In the genomic region with DNA sequence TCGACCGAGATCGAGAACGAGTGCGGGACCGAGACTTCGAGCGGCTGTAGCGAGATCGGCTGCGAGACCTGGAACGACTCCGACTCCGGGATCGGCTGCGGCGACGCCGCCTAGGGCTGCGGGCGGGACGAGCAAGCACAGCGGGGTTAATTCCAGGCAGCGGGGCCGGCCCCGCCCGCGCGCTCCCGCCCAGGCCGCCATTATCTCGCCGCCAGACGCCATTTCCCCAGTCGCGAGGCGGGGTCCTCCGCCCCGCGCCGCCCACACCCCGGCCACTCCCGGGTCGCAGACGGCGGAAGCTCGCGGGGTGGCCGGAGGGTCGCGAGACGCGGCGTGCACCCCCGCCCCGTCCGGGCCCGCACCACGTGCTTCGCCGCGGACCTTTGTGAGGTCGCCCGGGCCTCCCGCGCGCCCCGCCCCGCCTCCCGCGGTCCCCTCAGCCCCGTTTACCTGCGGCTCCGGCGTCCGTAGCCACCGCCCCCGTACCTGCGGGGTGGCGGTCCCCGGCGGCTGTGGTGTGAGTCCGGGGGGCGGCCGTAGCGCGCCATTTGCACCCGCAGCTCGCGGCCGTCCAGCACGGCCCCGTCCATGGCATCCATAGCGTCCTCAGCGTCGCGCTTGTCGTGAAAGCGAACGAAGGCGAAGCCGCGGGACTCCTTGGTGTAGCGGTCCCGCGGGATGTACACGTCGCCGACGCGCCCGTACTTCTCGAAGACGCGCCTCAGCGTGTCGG, we compare ENCODE assay signal across 1 cellular context.
TF ChIP-seq lines count a peak whose summit lies in the region.

No MANE protein-coding gene starts in this region.

TF ChIP-seq in K562, 482 proteins besides CTCF, POLR2A, EP300 and RAD21 (continued from another document and continues in another):
- TF ChIP-seq, protein P1, sequence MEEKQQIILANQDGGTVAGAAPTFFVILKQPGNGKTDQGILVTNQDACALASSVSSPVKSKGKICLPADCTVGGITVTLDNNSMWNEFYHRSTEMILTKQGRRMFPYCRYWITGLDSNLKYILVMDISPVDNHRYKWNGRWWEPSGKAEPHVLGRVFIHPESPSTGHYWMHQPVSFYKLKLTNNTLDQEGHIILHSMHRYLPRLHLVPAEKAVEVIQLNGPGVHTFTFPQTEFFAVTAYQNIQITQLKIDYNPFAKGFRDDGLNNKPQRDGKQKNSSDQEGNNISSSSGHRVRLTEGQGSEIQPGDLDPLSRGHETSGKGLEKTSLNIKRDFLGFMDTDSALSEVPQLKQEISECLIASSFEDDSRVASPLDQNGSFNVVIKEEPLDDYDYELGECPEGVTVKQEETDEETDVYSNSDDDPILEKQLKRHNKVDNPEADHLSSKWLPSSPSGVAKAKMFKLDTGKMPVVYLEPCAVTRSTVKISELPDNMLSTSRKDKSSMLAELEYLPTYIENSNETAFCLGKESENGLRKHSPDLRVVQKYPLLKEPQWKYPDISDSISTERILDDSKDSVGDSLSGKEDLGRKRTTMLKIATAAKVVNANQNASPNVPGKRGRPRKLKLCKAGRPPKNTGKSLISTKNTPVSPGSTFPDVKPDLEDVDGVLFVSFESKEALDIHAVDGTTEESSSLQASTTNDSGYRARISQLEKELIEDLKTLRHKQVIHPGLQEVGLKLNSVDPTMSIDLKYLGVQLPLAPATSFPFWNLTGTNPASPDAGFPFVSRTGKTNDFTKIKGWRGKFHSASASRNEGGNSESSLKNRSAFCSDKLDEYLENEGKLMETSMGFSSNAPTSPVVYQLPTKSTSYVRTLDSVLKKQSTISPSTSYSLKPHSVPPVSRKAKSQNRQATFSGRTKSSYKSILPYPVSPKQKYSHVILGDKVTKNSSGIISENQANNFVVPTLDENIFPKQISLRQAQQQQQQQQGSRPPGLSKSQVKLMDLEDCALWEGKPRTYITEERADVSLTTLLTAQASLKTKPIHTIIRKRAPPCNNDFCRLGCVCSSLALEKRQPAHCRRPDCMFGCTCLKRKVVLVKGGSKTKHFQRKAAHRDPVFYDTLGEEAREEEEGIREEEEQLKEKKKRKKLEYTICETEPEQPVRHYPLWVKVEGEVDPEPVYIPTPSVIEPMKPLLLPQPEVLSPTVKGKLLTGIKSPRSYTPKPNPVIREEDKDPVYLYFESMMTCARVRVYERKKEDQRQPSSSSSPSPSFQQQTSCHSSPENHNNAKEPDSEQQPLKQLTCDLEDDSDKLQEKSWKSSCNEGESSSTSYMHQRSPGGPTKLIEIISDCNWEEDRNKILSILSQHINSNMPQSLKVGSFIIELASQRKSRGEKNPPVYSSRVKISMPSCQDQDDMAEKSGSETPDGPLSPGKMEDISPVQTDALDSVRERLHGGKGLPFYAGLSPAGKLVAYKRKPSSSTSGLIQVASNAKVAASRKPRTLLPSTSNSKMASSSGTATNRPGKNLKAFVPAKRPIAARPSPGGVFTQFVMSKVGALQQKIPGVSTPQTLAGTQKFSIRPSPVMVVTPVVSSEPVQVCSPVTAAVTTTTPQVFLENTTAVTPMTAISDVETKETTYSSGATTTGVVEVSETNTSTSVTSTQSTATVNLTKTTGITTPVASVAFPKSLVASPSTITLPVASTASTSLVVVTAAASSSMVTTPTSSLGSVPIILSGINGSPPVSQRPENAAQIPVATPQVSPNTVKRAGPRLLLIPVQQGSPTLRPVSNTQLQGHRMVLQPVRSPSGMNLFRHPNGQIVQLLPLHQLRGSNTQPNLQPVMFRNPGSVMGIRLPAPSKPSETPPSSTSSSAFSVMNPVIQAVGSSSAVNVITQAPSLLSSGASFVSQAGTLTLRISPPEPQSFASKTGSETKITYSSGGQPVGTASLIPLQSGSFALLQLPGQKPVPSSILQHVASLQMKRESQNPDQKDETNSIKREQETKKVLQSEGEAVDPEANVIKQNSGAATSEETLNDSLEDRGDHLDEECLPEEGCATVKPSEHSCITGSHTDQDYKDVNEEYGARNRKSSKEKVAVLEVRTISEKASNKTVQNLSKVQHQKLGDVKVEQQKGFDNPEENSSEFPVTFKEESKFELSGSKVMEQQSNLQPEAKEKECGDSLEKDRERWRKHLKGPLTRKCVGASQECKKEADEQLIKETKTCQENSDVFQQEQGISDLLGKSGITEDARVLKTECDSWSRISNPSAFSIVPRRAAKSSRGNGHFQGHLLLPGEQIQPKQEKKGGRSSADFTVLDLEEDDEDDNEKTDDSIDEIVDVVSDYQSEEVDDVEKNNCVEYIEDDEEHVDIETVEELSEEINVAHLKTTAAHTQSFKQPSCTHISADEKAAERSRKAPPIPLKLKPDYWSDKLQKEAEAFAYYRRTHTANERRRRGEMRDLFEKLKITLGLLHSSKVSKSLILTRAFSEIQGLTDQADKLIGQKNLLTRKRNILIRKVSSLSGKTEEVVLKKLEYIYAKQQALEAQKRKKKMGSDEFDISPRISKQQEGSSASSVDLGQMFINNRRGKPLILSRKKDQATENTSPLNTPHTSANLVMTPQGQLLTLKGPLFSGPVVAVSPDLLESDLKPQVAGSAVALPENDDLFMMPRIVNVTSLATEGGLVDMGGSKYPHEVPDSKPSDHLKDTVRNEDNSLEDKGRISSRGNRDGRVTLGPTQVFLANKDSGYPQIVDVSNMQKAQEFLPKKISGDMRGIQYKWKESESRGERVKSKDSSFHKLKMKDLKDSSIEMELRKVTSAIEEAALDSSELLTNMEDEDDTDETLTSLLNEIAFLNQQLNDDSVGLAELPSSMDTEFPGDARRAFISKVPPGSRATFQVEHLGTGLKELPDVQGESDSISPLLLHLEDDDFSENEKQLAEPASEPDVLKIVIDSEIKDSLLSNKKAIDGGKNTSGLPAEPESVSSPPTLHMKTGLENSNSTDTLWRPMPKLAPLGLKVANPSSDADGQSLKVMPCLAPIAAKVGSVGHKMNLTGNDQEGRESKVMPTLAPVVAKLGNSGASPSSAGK (IDR thresholded peaks at IDR 0.05): peak; percentile 17; the same call in 1 of the 2 replicates
- TF ChIP-seq, protein P2, sequence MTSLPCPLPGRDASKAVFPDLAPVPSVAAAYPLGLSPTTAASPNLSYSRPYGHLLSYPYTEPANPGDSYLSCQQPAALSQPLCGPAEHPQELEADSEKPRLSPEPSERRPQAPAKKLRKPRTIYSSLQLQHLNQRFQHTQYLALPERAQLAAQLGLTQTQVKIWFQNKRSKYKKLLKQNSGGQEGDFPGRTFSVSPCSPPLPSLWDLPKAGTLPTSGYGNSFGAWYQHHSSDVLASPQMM (CRISPR knock-in tag; IDR thresholded peaks at IDR 0.05): no peak
- TF ChIP-seq, protein P3, sequence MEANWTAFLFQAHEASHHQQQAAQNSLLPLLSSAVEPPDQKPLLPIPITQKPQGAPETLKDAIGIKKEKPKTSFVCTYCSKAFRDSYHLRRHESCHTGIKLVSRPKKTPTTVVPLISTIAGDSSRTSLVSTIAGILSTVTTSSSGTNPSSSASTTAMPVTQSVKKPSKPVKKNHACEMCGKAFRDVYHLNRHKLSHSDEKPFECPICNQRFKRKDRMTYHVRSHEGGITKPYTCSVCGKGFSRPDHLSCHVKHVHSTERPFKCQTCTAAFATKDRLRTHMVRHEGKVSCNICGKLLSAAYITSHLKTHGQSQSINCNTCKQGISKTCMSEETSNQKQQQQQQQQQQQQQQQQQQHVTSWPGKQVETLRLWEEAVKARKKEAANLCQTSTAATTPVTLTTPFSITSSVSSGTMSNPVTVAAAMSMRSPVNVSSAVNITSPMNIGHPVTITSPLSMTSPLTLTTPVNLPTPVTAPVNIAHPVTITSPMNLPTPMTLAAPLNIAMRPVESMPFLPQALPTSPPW (CRISPR knock-in tag; IDR thresholded peaks at IDR 0.05): peak; percentile 97
- peak; percentile 75 for TF ChIP-seq TAF1 (IDR thresholded peaks at IDR 0.05; ENCODE audit: control insufficient read depth, extremely low read depth, insufficient read depth, low read length, severe bottlenecking)
- TF ChIP-seq CTBP1 (IDR thresholded peaks at IDR 0.05; ENCODE audit: borderline replicate concordance): peak; percentile 71
- peak; percentile 84 to 99 for TF ChIP-seq MAZ (CRISPR knock-in tag; conservative IDR thresholded peaks at IDR 0.05 in 1 of 2, IDR thresholded peaks at IDR 0.05 in 1 of 2)
- TF ChIP-seq, protein P4, sequence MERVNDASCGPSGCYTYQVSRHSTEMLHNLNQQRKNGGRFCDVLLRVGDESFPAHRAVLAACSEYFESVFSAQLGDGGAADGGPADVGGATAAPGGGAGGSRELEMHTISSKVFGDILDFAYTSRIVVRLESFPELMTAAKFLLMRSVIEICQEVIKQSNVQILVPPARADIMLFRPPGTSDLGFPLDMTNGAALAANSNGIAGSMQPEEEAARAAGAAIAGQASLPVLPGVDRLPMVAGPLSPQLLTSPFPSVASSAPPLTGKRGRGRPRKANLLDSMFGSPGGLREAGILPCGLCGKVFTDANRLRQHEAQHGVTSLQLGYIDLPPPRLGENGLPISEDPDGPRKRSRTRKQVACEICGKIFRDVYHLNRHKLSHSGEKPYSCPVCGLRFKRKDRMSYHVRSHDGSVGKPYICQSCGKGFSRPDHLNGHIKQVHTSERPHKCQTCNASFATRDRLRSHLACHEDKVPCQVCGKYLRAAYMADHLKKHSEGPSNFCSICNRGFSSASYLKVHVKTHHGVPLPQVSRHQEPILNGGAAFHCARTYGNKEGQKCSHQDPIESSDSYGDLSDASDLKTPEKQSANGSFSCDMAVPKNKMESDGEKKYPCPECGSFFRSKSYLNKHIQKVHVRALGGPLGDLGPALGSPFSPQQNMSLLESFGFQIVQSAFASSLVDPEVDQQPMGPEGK (CRISPR knock-in tag; IDR thresholded peaks at IDR 0.05; ENCODE audit: borderline replicate concordance): no peak
- no peak for TF ChIP-seq POLR2H (tag; IDR thresholded peaks at IDR 0.05; ENCODE audit: low read depth)
- TF ChIP-seq, protein P5, sequence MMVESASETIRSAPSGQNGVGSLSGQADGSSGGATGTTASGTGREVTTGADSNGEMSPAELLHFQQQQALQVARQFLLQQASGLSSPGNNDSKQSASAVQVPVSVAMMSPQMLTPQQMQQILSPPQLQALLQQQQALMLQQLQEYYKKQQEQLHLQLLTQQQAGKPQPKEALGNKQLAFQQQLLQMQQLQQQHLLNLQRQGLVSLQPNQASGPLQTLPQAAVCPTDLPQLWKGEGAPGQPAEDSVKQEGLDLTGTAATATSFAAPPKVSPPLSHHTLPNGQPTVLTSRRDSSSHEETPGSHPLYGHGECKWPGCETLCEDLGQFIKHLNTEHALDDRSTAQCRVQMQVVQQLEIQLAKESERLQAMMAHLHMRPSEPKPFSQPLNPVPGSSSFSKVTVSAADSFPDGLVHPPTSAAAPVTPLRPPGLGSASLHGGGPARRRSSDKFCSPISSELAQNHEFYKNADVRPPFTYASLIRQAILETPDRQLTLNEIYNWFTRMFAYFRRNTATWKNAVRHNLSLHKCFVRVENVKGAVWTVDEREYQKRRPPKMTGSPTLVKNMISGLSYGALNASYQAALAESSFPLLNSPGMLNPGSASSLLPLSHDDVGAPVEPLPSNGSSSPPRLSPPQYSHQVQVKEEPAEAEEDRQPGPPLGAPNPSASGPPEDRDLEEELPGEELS (CRISPR knock-in tag; IDR thresholded peaks at IDR 0.05; ENCODE audit: borderline replicate concordance): no peak
- TF ChIP-seq, protein P6, sequence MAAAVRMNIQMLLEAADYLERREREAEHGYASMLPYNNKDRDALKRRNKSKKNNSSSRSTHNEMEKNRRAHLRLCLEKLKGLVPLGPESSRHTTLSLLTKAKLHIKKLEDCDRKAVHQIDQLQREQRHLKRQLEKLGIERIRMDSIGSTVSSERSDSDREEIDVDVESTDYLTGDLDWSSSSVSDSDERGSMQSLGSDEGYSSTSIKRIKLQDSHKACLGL (CRISPR knock-in tag; IDR thresholded peaks at IDR 0.05; ENCODE audit: borderline replicate concordance, poor library complexity, severe bottlenecking): peak; percentile 60
- peak; percentile 60; the same call in 1 of the 2 replicates for TF ChIP-seq RBM14 (IDR thresholded peaks at IDR 0.05; ENCODE audit: borderline replicate concordance, insufficient read depth, low read depth, low read length)
- TF ChIP-seq SMARCC2 (IDR thresholded peaks at IDR 0.05; ENCODE audit: low read depth): no peak
- no peak for TF ChIP-seq SNRNP70 (optimal IDR thresholded peaks at IDR 0.05; ENCODE audit: low read depth, low read length)
- peak; percentile 28; the same call in 1 of the 2 replicates for TF ChIP-seq ESRRA (IDR thresholded peaks at IDR 0.05; ENCODE audit: borderline replicate concordance, low read depth)
- no peak for TF ChIP-seq ZNF830 (CRISPR knock-in tag; IDR thresholded peaks at IDR 0.05)
- TF ChIP-seq, protein P7, sequence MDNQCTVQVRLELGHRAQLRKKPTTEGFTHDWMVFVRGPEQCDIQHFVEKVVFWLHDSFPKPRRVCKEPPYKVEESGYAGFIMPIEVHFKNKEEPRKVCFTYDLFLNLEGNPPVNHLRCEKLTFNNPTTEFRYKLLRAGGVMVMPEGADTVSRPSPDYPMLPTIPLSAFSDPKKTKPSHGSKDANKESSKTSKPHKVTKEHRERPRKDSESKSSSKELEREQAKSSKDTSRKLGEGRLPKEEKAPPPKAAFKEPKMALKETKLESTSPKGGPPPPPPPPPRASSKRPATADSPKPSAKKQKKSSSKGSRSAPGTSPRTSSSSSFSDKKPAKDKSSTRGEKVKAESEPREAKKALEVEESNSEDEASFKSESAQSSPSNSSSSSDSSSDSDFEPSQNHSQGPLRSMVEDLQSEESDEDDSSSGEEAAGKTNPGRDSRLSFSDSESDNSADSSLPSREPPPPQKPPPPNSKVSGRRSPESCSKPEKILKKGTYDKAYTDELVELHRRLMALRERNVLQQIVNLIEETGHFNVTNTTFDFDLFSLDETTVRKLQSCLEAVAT (IDR thresholded peaks at IDR 0.05): peak; percentile 92 to 93; a peak in 3 of 4 replicates
- TF ChIP-seq, protein P8, sequence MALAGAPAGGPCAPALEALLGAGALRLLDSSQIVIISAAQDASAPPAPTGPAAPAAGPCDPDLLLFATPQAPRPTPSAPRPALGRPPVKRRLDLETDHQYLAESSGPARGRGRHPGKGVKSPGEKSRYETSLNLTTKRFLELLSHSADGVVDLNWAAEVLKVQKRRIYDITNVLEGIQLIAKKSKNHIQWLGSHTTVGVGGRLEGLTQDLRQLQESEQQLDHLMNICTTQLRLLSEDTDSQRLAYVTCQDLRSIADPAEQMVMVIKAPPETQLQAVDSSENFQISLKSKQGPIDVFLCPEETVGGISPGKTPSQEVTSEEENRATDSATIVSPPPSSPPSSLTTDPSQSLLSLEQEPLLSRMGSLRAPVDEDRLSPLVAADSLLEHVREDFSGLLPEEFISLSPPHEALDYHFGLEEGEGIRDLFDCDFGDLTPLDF (CRISPR knock-in tag; IDR thresholded peaks at IDR 0.05): peak; percentile 82; the same call in 1 of the 2 replicates
- no peak for TF ChIP-seq ATF1 (CRISPR knock-in tag; IDR thresholded peaks at IDR 0.05)
- TF ChIP-seq ATF1 (tag; IDR thresholded peaks at IDR 0.05): no peak
- no peak for TF ChIP-seq ZNF212 (CRISPR knock-in tag; IDR thresholded peaks at IDR 0.05)
- no peak; the same call in 1 of the 2 replicates for TF ChIP-seq TOE1 (IDR thresholded peaks at IDR 0.05; ENCODE audit: borderline replicate concordance)
- TF ChIP-seq TOE1 (CRISPR knock-in tag; IDR thresholded peaks at IDR 0.05; ENCODE audit: borderline replicate concordance, low read depth): 0 out of 2 replicates have a peak, but pooled peaks have one; percentile 34
- 0 out of 2 replicates have a peak, but pooled peaks have one; percentile 72 for TF ChIP-seq SMAD3 (CRISPR knock-in tag; conservative IDR thresholded peaks at IDR 0.05)
- TF ChIP-seq BHLHE40 (IDR thresholded peaks at IDR 0.05; ENCODE audit: low read length): 0 out of 2 replicates have a peak, but pooled peaks have one; percentile 4
- peak; percentile 98 for TF ChIP-seq KAT7 (CRISPR knock-in tag; IDR thresholded peaks at IDR 0.05; ENCODE audit: borderline replicate concordance)
- TF ChIP-seq DMBX1 (CRISPR knock-in tag; IDR thresholded peaks at IDR 0.05; ENCODE audit: borderline replicate concordance): peak; percentile 71; the same call in 1 of the 2 replicates
- TF ChIP-seq, protein P9, sequence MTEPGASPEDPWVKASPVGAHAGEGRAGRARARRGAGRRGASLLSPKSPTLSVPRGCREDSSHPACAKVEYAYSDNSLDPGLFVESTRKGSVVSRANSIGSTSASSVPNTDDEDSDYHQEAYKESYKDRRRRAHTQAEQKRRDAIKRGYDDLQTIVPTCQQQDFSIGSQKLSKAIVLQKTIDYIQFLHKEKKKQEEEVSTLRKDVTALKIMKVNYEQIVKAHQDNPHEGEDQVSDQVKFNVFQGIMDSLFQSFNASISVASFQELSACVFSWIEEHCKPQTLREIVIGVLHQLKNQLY (CRISPR knock-in tag; conservative IDR thresholded peaks at IDR 0.05): no peak
